Comparison of ENCODE assay signal across 9 cellular contexts in genomic region chr21:36927718-36928117, GRCh38. TPM values are rescaled to one million over a fixed set of nuclear protein-coding genes. Genes with fewer than 3 reads are reported as not detected.
A peak's percentile ranks its signal among the peaks of the same experiment; 100 is the strongest.
DNase-seq lines count a peak whose midpoint lies in the region; ATAC-seq and TF ChIP-seq lines count a peak whose summit lies in the region.
"Had no signal": no experiment of that assay in that cellular context is flagged by ENCODE, and none has a peak within 500 bp of the region (broad histone marks: within the 10 kb centered on the region; RNA-seq: fewer than 3 reads in every experiment).

No MANE protein-coding gene starts in this region.

- H3K4me1 ChIP-seq in CD8-positive, alpha-beta T cell (ENCODE audit: insufficient read depth, low read length), result peaks cover 13% of the 10 kb centered on the region
- no peaks in the 10 kb centered on the region for H3K4me1 ChIP-seq in endodermal cell (ENCODE audit: control insufficient read depth, insufficient read depth, low read length)

- no peaks in the 10 kb centered on the region for H3K36me3 ChIP-seq in CD8-positive, alpha-beta T cell (ENCODE audit: insufficient read depth, low read length)
- H3K36me3 ChIP-seq in endodermal cell (ENCODE audit: control insufficient read depth, insufficient read depth, low read length), result peaks cover 7% of the 10 kb centered on the region

- ATAC-seq in CD8-positive, alpha-beta T cell, result peak; percentile 52
- no peak for ATAC-seq in HG02981 (IDR thresholded peaks at IDR 0.05; ENCODE audit: unreplicated experiment)

- DNase-seq in CD8-positive, alpha-beta T cell, result peak; percentile 43 to 79 (median 64)
- DNase-seq in HPDE6-E6E7 (ENCODE audit: extremely low spot score) (peak; percentile 57), NOMO-1 treated with dmso at 0.1 percent for 144 hours (lab: John Stamatoyannopoulos, UW; ENCODE audit: unreplicated experiment) (peak; percentile 2), endodermal cell (peak; percentile 95), middle frontal gyrus (ENCODE audit: extremely low spot score, low spot score) (peak; percentile 47)
- DNase-seq in activated CD8-positive, alpha-beta memory T cell treated with anti-CD3 and anti-CD28 coated beads for 48 hours (ENCODE audit: low read depth in 2 of 3, low spot score in 2 of 3), result peak; percentile 37 to 50 (median 45)
- peak; percentile 29 to 56 for DNase-seq in stimulated activated CD8-positive, alpha-beta memory T cell treated with anti-CD3 and anti-CD28 coated beads, Interleukin-4, amount 100 ng/mL, for 1 hour (ENCODE audit: low read depth in 2 of 2, low spot score in 1 of 2)

- H3K9ac ChIP-seq in endodermal cell (ENCODE audit: extremely low read depth, low read length, poor library complexity, severe bottlenecking), result no peak overlapping the region

- intact Hi-C loops in CD8-positive, alpha-beta T cell (cut with DNase I, micrococcal nuclease), result loop anchor here (1.0 to 5.0 kb wide), 4 partner anchors 297 to 785 kb away; no protein-coding TSS in a partner anchor

- H3K27me3 Mint-ChIP-seq in CD8-positive, alpha-beta T cell (ENCODE audit: low read depth), result no peaks in the 10 kb centered on the region
- no peaks in the 10 kb centered on the region for H3K27me3 Mint-ChIP-seq in endodermal cell (ENCODE audit: insufficient read depth)
- H3K27me3 Mint-ChIP-seq: IgD-negative memory B cell had no signal

- H3K9me3 Mint-ChIP-seq in CD8-positive, alpha-beta T cell, result no peaks in the 10 kb centered on the region
- H3K9me3 Mint-ChIP-seq in endodermal cell, result no peaks in the 10 kb centered on the region
- H3K9me3 Mint-ChIP-seq: IgD-negative memory B cell had no signal

- no peak overlapping the region for H3K4me3 ChIP-seq in CD8-positive, alpha-beta T cell (ENCODE audit: low read depth, low read length)
- H3K4me3 ChIP-seq in endodermal cell (ENCODE audit: low read length), result no peak overlapping the region

- H3K36me3 Mint-ChIP-seq in CD8-positive, alpha-beta T cell, result peaks cover 45% of the 10 kb centered on the region
- H3K36me3 Mint-ChIP-seq in endodermal cell (ENCODE audit: low read depth), result peaks cover 17% of the 10 kb centered on the region
- H3K36me3 Mint-ChIP-seq: IgD-negative memory B cell had no signal

- H3K4me1 Mint-ChIP-seq in CD8-positive, alpha-beta T cell (ENCODE audit: low read depth), result peaks cover 10% of the 10 kb centered on the region
- no peaks in the 10 kb centered on the region for H3K4me1 Mint-ChIP-seq in endodermal cell
- H3K4me1 Mint-ChIP-seq: IgD-negative memory B cell had no signal

- peak; percentile 83 for TF ChIP-seq CTCF in CD8-positive, alpha-beta T cell (IDR thresholded peaks at IDR 0.05)
- peak; percentile 96 for TF ChIP-seq CTCF in endodermal cell (conservative IDR thresholded peaks at IDR 0.05)

- CTCF ChIA-PET in CD8-positive, alpha-beta T cell (lab: Charles Lee), result interaction anchor here (1.0 to 9.7 kb wide), 11 partner anchors 10 to 424 kb away, joined by 3 to 65 read pairs (median 4); no protein-coding TSS in a partner anchor

- no peak overlapping the region for H3K27ac ChIP-seq in CD8-positive, alpha-beta T cell (ENCODE audit: low read depth, low read length)
- no peak overlapping the region for H3K27ac ChIP-seq in endodermal cell (ENCODE audit: low read depth, low read length)

- no peaks in the 10 kb centered on the region for H3K9me3 ChIP-seq in CD8-positive, alpha-beta T cell (ENCODE audit: low read length)
- no peaks in the 10 kb centered on the region for H3K9me3 ChIP-seq in endodermal cell (ENCODE audit: control insufficient read depth, low read length)

- POLR2A ChIA-PET in CD8-positive, alpha-beta T cell (lab: Charles Lee), result no interaction called here

- H3K27ac Mint-ChIP-seq in CD8-positive, alpha-beta T cell, result no peak overlapping the region
- no peak overlapping the region for H3K27ac Mint-ChIP-seq in endodermal cell
- H3K27ac Mint-ChIP-seq: IgD-negative memory B cell had no signal

- H3K27me3 ChIP-seq in CD8-positive, alpha-beta T cell (ENCODE audit: insufficient read depth, low read length), result no peaks in the 10 kb centered on the region
- H3K27me3 ChIP-seq in endodermal cell (ENCODE audit: control insufficient read depth, insufficient read depth, low read length, poor library complexity, severe bottlenecking), result no peaks in the 10 kb centered on the region

- H3K4me3 Mint-ChIP-seq in CD8-positive, alpha-beta T cell, result no peak overlapping the region
- H3K4me3 Mint-ChIP-seq in endodermal cell, result no peak overlapping the region
- H3K4me3 Mint-ChIP-seq: IgD-negative memory B cell had no signal

- whole genome bisulfite sequencing in endodermal cell (ENCODE audit: insufficient coverage in 1 of 2, insufficient read length in 1 of 2), 2 experiments, result 0 to 20% methylated on average over 1 to 4 of the region's 4 CpGs

RNA-seq across cellular contexts. Expression of gene HLCS, which starts 38.8 kb away (rescaled TPM):
- 10 to 100 TPM in 1 of 2 experiments, 1 to 10 TPM in 1; 9.7 to 13.6 TPM for total RNA-seq in CD8-positive, alpha-beta T cell
- 10 to 100 TPM; 25.0 to 30.1 TPM for total RNA-seq in endodermal cell
- polyA plus RNA-seq in endodermal cell (2013, experiment 1 of 2), result 13.9 TPM
- 12.3 TPM for polyA plus RNA-seq in endodermal cell (2013, experiment 2 of 2)

Comparison
In these comparisons a context has a peak if more than half of its experiments do, and no peak if none do; other contexts are left out.
1. DNase-seq: peak in every context shown above with its lines; median percentile 95 in endodermal cell; 64 in CD8-positive, alpha-beta T cell; 57 in HPDE6-E6E7; 47 in middle frontal gyrus; 45 in activated CD8-positive, alpha-beta memory T cell treated with anti-CD3 and anti-CD28 coated beads for 48 hours; 42 in stimulated activated CD8-positive, alpha-beta memory T cell treated with anti-CD3 and anti-CD28 coated beads, Interleukin-4, amount 100 ng/mL, for 1 hour; 2 in NOMO-1 treated with dmso at 0.1 percent for 144 hours.